ENCODE assay signal across 8 cellular contexts in genomic region chr17:7854078-7854777, GRCh38. TPM values are rescaled to one million over a fixed set of nuclear protein-coding genes. Genes with fewer than 3 reads are reported as not detected.
DNase-seq lines count a peak whose midpoint lies in the region; ATAC-seq and TF ChIP-seq lines count a peak whose summit lies in the region.
"Had no signal": no experiment of that assay in that cellular context is flagged by ENCODE, and none has a peak within 500 bp of the region (broad histone marks: within the 10 kb centered on the region; RNA-seq: fewer than 3 reads in every experiment).

No MANE protein-coding gene starts in this region.

- no peaks in the 10 kb centered on the region for H3K9me3 Mint-ChIP-seq in Caco-2 (ENCODE audit: unreplicated experiment)
- no peaks in the 10 kb centered on the region for H3K9me3 Mint-ChIP-seq in activated T-helper 17 cell treated with anti-CD3 and anti-CD28 coated beads, Interleukin-2, amount 50 U/mL, for 72 hours
- H3K9me3 Mint-ChIP-seq: CD8-positive, alpha-beta T cell had no signal

- peaks cover 33% of the 10 kb centered on the region for H3K79me1 ChIP-seq in mesenchymal stem cell (replicated peaks; ENCODE audit: low read length, poor library complexity, severe bottlenecking)

- no peak overlapping the region for H2BK15ac ChIP-seq in mesenchymal stem cell (ENCODE audit: low read depth, poor library complexity, severe bottlenecking)

- no peak overlapping the region for H3K23ac ChIP-seq in mesenchymal stem cell (ENCODE audit: low read length in 2 of 2)

- no peak overlapping the region for H3K9ac ChIP-seq in mesenchymal stem cell (ENCODE audit: low read length)

- H2AFZ ChIP-seq in mesenchymal stem cell (ENCODE audit: low read depth, low read length): no peak overlapping the region

- H3K27me3 ChIP-seq in Caco-2 (replicated peaks; ENCODE audit: control insufficient read depth, insufficient read depth, low read length) (no peaks in the 10 kb centered on the region), mesenchymal stem cell (ENCODE audit: control insufficient read depth in 1 of 2, insufficient read depth in 1 of 2, low read length in 2 of 2) (no peaks in the 10 kb centered on the region)

- H2AK5ac ChIP-seq in mesenchymal stem cell (ENCODE audit: low read length, severe bottlenecking): no peak overlapping the region

- peaks cover 51% of the 10 kb centered on the region for H3K36me3 Mint-ChIP-seq in Caco-2 (ENCODE audit: insufficient read depth, unreplicated experiment)
- peaks cover 39% of the 10 kb centered on the region for H3K36me3 Mint-ChIP-seq in activated T-helper 17 cell treated with anti-CD3 and anti-CD28 coated beads, Interleukin-2, amount 50 U/mL, for 72 hours (ENCODE audit: low read depth)

- H2BK120ac ChIP-seq in mesenchymal stem cell (ENCODE audit: low read depth, low read length): no peak overlapping the region

- no peak overlapping the region for H4K91ac ChIP-seq in mesenchymal stem cell (ENCODE audit: low read length)

- WGBS in mesenchymal stem cell: 28% methylated on average over 8 of the region's 31 CpGs

- no peak overlapping the region for H3K14ac ChIP-seq in mesenchymal stem cell (ENCODE audit: low read length in 2 of 2)

- H3K4me3 Mint-ChIP-seq in Caco-2 (ENCODE audit: unreplicated experiment): no peak overlapping the region
- peak overlapping the region; percentile 15 for H3K4me3 Mint-ChIP-seq in activated T-helper 17 cell treated with anti-CD3 and anti-CD28 coated beads, Interleukin-2, amount 50 U/mL, for 72 hours
- H3K4me3 Mint-ChIP-seq: CD8-positive, alpha-beta T cell had no signal

- TF ChIP-seq CTCF in Caco-2 (IDR thresholded peaks at IDR 0.05; ENCODE audit: insufficient read depth in 1 of 2, low read depth in 1 of 2, low read length in 1 of 2, severe bottlenecking in 1 of 2, unreplicated experiment in 1 of 2): no peak

- CTCF ChIA-PET in Caco-2 (lab: Charles Lee): no interaction called here

- no peaks in the 10 kb centered on the region; the same call in none of the 2 replicates for H3K36me3 ChIP-seq in Caco-2 (ENCODE audit: control insufficient read depth, insufficient read depth, low read length)
- H3K36me3 ChIP-seq in mesenchymal stem cell (ENCODE audit: control insufficient read depth in 1 of 2, insufficient read depth in 2 of 2, low read depth in 1 of 2, low read length in 2 of 2): peaks cover 42 to 49% of the 10 kb centered on the region in 2 experiments

- DNase-seq in Caco-2: no peak
- no peak for DNase-seq in mesenchymal stem cell
- DNase-seq in HuH-7 (ENCODE audit: low spot score): no peak

- no peaks in the 10 kb centered on the region for H3K27me3 Mint-ChIP-seq in Caco-2 (ENCODE audit: insufficient read depth, unreplicated experiment)
- H3K27me3 Mint-ChIP-seq in activated T-helper 17 cell treated with anti-CD3 and anti-CD28 coated beads, Interleukin-2, amount 50 U/mL, for 72 hours: no peaks in the 10 kb centered on the region

- H3K27ac Mint-ChIP-seq in Caco-2 (ENCODE audit: unreplicated experiment): no peak overlapping the region
- no peak overlapping the region for H3K27ac Mint-ChIP-seq in activated T-helper 17 cell treated with anti-CD3 and anti-CD28 coated beads, Interleukin-2, amount 50 U/mL, for 72 hours
- H3K27ac Mint-ChIP-seq: CD8-positive, alpha-beta T cell had no signal

- H3K9me3 ChIP-seq in Caco-2 (no peaks in the 10 kb centered on the region), mesenchymal stem cell (ENCODE audit: control insufficient read depth, low read length) (no peaks in the 10 kb centered on the region)

- POLR2A ChIA-PET in Caco-2 (lab: Charles Lee): no interaction called here

- H3K4me1 ChIP-seq in Caco-2: no peaks in the 10 kb centered on the region
- peaks cover 37% of the 10 kb centered on the region for H3K4me1 ChIP-seq in mesenchymal stem cell (ENCODE audit: control insufficient read depth, insufficient read depth, low read depth, low read length)

- no peak overlapping the region for H3K18ac ChIP-seq in mesenchymal stem cell (ENCODE audit: low read depth in 1 of 2, low read length in 2 of 2)

- H3K4me1 Mint-ChIP-seq in Caco-2 (ENCODE audit: low read depth, unreplicated experiment): peaks cover 5% of the 10 kb centered on the region
- H3K4me1 Mint-ChIP-seq in activated T-helper 17 cell treated with anti-CD3 and anti-CD28 coated beads, Interleukin-2, amount 50 U/mL, for 72 hours: peaks cover 16% of the 10 kb centered on the region

- H3K4me3 ChIP-seq in Caco-2 (ENCODE audit: low read depth, low read length) (no peak overlapping the region), mesenchymal stem cell (ENCODE audit: insufficient read depth in 1 of 2, low read depth in 1 of 2, low read length in 2 of 2) (no peak overlapping the region)

- H4K8ac ChIP-seq in mesenchymal stem cell (ENCODE audit: low read length): no peak overlapping the region

- H3K4me2 ChIP-seq in mesenchymal stem cell (ENCODE audit: low read length, poor library complexity, severe bottlenecking): peak overlapping the region; percentile 77

- intact Hi-C loops in Caco-2 (cut with micrococcal nuclease; ENCODE audit: unreplicated experiment): no loop called here

- H2BK5ac ChIP-seq in mesenchymal stem cell (ENCODE audit: low read depth, low read length, poor library complexity, severe bottlenecking): no peak overlapping the region

- no peak overlapping the region for H2BK12ac ChIP-seq in mesenchymal stem cell (ENCODE audit: low read length in 2 of 2)

- H3K27ac ChIP-seq in mesenchymal stem cell (ENCODE audit: low read length, poor library complexity, severe bottlenecking): no peak overlapping the region

- TSS peak; percentile 1 for BruUV-seq in Caco-2 (replicated peaks; lab: Mats Ljungman, UMichigan)

- no peak overlapping the region for H3K4ac ChIP-seq in mesenchymal stem cell (ENCODE audit: low read depth in 1 of 2, low read length in 2 of 2)

- no peak for ATAC-seq in activated T-helper 17 cell treated with anti-CD3 and anti-CD28 coated beads, Interleukin-2, amount 50 U/mL, for 72 hours (replicated peaks)
- ATAC-seq in HG03108 (IDR thresholded peaks at IDR 0.05; ENCODE audit: unreplicated experiment): no peak
- no peak for ATAC-seq in GM21360 (IDR thresholded peaks at IDR 0.05; ENCODE audit: unreplicated experiment)
- ATAC-seq: CD8-positive, alpha-beta T cell; sciatic nerve had no signal

RNA-seq across cellular contexts. Expression of gene TMEM88, which starts 0.6 kb away (rescaled TPM):
- total RNA-seq in Caco-2 (2022): 2.5 and 3.2 TPM in 2 replicates
- total RNA-seq in activated T-helper 17 cell treated with anti-CD3 and anti-CD28 coated beads, Interleukin-2, amount 50 U/mL, for 72 hours: 1 to 10 TPM; 1.6 to 3.2 TPM
- polyA plus RNA-seq in mesenchymal stem cell (2013, experiment 1 of 2): 79.2 TPM
- polyA plus RNA-seq in mesenchymal stem cell (2013, experiment 2 of 2): 76.9 TPM

RNA-seq across cellular contexts. Expression of gene NAA38, which starts 3.1 kb away (rescaled TPM):
- 20.9 and 27.4 TPM in 2 replicates for total RNA-seq in Caco-2 (2022)
- total RNA-seq in activated T-helper 17 cell treated with anti-CD3 and anti-CD28 coated beads, Interleukin-2, amount 50 U/mL, for 72 hours: 100 to 1,000 TPM in 1 of 2 donors, 10 to 100 TPM in 1; 61.3 to 111 TPM
- polyA plus RNA-seq in mesenchymal stem cell (2013, experiment 1 of 2): 98.1 TPM
- 95.0 TPM for polyA plus RNA-seq in mesenchymal stem cell (2013, experiment 2 of 2)

RNA-seq across cellular contexts. Expression of gene CYB5D1, which starts 3.6 kb away (rescaled TPM):
- 6.1 and 7.3 TPM in 2 replicates for total RNA-seq in Caco-2 (2022)
- 10 to 100 TPM; 14.8 to 19.4 TPM for total RNA-seq in activated T-helper 17 cell treated with anti-CD3 and anti-CD28 coated beads, Interleukin-2, amount 50 U/mL, for 72 hours
- 7.9 TPM for polyA plus RNA-seq in mesenchymal stem cell (2013, experiment 1 of 2)
- polyA plus RNA-seq in mesenchymal stem cell (2013, experiment 2 of 2): 8.0 TPM

RNA-seq across cellular contexts. Expression of gene KDM6B, which starts 20.2 kb away (rescaled TPM):
- 27.4 and 27.9 TPM in 2 replicates for total RNA-seq in Caco-2 (2022)
- 10 to 100 TPM; 33.7 to 93.3 TPM for total RNA-seq in activated T-helper 17 cell treated with anti-CD3 and anti-CD28 coated beads, Interleukin-2, amount 50 U/mL, for 72 hours
- polyA plus RNA-seq in mesenchymal stem cell (2013, experiment 1 of 2): 16.2 TPM
- polyA plus RNA-seq in mesenchymal stem cell (2013, experiment 2 of 2): 16.4 TPM

RNA-seq across cellular contexts. Expression of gene CHD3, which starts 34.4 kb away (rescaled TPM):
- total RNA-seq in Caco-2 (2022): 27.9 and 34.7 TPM in 2 replicates
- 100 to 1,000 TPM; 154 to 217 TPM for total RNA-seq in activated T-helper 17 cell treated with anti-CD3 and anti-CD28 coated beads, Interleukin-2, amount 50 U/mL, for 72 hours
- 56.3 TPM for polyA plus RNA-seq in mesenchymal stem cell (2013, experiment 1 of 2)
- polyA plus RNA-seq in mesenchymal stem cell (2013, experiment 2 of 2): 50.2 TPM
